Comparison of ENCODE assay signal across 9 cellular contexts in genomic region chr2:119647440-119648169, GRCh38. TPM values are rescaled to one million over a fixed set of nuclear protein-coding genes. Genes with fewer than 3 reads are reported as not detected.
DNase-seq lines count a peak whose midpoint lies in the region; ATAC-seq lines count a peak whose summit lies in the region.
"Had no signal": no experiment of that assay in that cellular context is flagged by ENCODE, and none has a peak within 500 bp of the region (broad histone marks: within the 10 kb centered on the region; RNA-seq: fewer than 3 reads in every experiment).

No MANE protein-coding gene starts in this region.

- H3K4me1 Mint-ChIP-seq in stimulated activated memory B cell treated with anti-CD40 and anti-IgM and Interleukin-4, amounts not matched to agents 10 μg/mL and 1 μg/mL and 100 μg/mL, for 72 hours, result peaks cover 23% of the 10 kb centered on the region
- H3K4me1 Mint-ChIP-seq in T-cell, result no peaks in the 10 kb centered on the region

- CTCF ChIA-PET in T-cell (lab: Charles Lee), result interaction anchor here (0.7 to 1.4 kb wide), 3 partner anchors 9 to 176 kb away, joined by 3 read pairs; no protein-coding TSS in a partner anchor

- no peaks in the 10 kb centered on the region for H3K9me3 Mint-ChIP-seq in stimulated activated memory B cell treated with anti-CD40 and anti-IgM and Interleukin-4, amounts not matched to agents 10 μg/mL and 1 μg/mL and 100 μg/mL, for 72 hours
- H3K9me3 Mint-ChIP-seq in T-cell, result peaks cover 0 to 9% (median 8%) of the 10 kb centered on the region in 3 donors

- POLR2A ChIA-PET in T-cell (lab: Charles Lee), result no interaction called here

- H3K36me3 Mint-ChIP-seq in stimulated activated memory B cell treated with anti-CD40 and anti-IgM and Interleukin-4, amounts not matched to agents 10 μg/mL and 1 μg/mL and 100 μg/mL, for 72 hours, result no peaks in the 10 kb centered on the region
- no peaks in the 10 kb centered on the region for H3K36me3 Mint-ChIP-seq in T-cell

- DNase-seq in OCI-M1 (lab: John Stamatoyannopoulos, UW), result peak; percentile 11
- no peak for DNase-seq in T-cell
- no peak for DNase-seq in GM19240 (ENCODE audit: insufficient read length, low spot score)
- DNase-seq in NCI-H1417 (lab: John Stamatoyannopoulos, UW), result no peak
- no peak for DNase-seq in COR-L47 (lab: John Stamatoyannopoulos, UW)
- DNase-seq: heart left ventricle had no signal

- no peak overlapping the region for H3K27ac Mint-ChIP-seq in stimulated activated memory B cell treated with anti-CD40 and anti-IgM and Interleukin-4, amounts not matched to agents 10 μg/mL and 1 μg/mL and 100 μg/mL, for 72 hours
- no peak overlapping the region for H3K27ac Mint-ChIP-seq in T-cell

- ATAC-seq in GM19328 (IDR thresholded peaks at IDR 0.05; ENCODE audit: unreplicated experiment) (peak; percentile 62), HG03060 (IDR thresholded peaks at IDR 0.05; ENCODE audit: low read depth, unreplicated experiment) (peak; percentile 92), T-cell (replicated peaks in 1 of 4) (no peak)
- peak; percentile 92 for ATAC-seq in stimulated activated memory B cell treated with anti-CD40 and anti-IgM and Interleukin-4, amounts not matched to agents 10 μg/mL and 1 μg/mL and 100 μg/mL, for 72 hours
- ATAC-seq: heart left ventricle had no signal

- no peak overlapping the region for H3K4me3 Mint-ChIP-seq in stimulated activated memory B cell treated with anti-CD40 and anti-IgM and Interleukin-4, amounts not matched to agents 10 μg/mL and 1 μg/mL and 100 μg/mL, for 72 hours
- H3K4me3 Mint-ChIP-seq in T-cell, result no peak overlapping the region

- peaks cover 17% of the 10 kb centered on the region for H3K27me3 Mint-ChIP-seq in stimulated activated memory B cell treated with anti-CD40 and anti-IgM and Interleukin-4, amounts not matched to agents 10 μg/mL and 1 μg/mL and 100 μg/mL, for 72 hours
- peaks cover 8 to 20% of the 10 kb centered on the region in 2 donors for H3K27me3 Mint-ChIP-seq in T-cell

RNA-seq across cellular contexts. Expression of gene TMEM177, which starts 31.4 kb away (rescaled TPM):
- total RNA-seq in T-cell, result 10 to 100 TPM in 3 of 5 donors, 1 to 10 TPM in 2; 3.3 to 18.4 (median 16.1) TPM

Comparison
In these comparisons a context has a peak if more than half of its experiments do, and no peak if none do; other contexts are left out.
1. ATAC-seq: peak in GM19328 (single experiment), HG03060 (single experiment) and stimulated activated memory B cell treated with anti-CD40 and anti-IgM and Interleukin-4, amounts not matched to agents 10 μg/mL and 1 μg/mL and 100 μg/mL, for 72 hours (single experiment); none in T-cell (0 of 4).